Comparison of ENCODE assay signal across 12 cellular contexts in genomic region chr5:151134228-151134627, GRCh38. TPM values are rescaled to one million over a fixed set of nuclear protein-coding genes. Genes with fewer than 3 reads are reported as not detected.
DNase-seq lines count a peak whose midpoint lies in the region; ATAC-seq and FAIRE-seq lines count a peak whose summit lies in the region.
"Had no signal": no experiment of that assay in that cellular context is flagged by ENCODE, and none has a peak within 500 bp of the region (broad histone marks: within the 10 kb centered on the region; RNA-seq: fewer than 3 reads in every experiment).

No MANE protein-coding gene starts in this region.

- DNase-seq in immature natural killer cell (no peak), foreskin melanocyte (no peak), urothelium cell line (ENCODE audit: low spot score) (no peak), left ventricle myocardium superior (no peak)
- DNase-seq: dorsolateral prefrontal cortex, IMR-90, OCI-M1, substantia nigra had no signal

- H3K27me3 Mint-ChIP-seq in immature natural killer cell (ENCODE audit: low read depth in 3 of 3), result peaks cover 0 to 5% (median 2%) of the 10 kb centered on the region in 3 donors

- no peaks in the 10 kb centered on the region for H3K9me3 Mint-ChIP-seq in immature natural killer cell

- H3K4me1 Mint-ChIP-seq in immature natural killer cell, result peaks cover 24 to 36% of the 10 kb centered on the region in 2 donors

- H3K27ac Mint-ChIP-seq in immature natural killer cell, result peak overlapping the region in 5 of 6 donors; percentile 16 to 77 (median 42)

- FAIRE-seq in urothelium cell line (lab: Jason Lieb, UNC), result no peak

- no peak overlapping the region for H3K4me3 Mint-ChIP-seq in immature natural killer cell

- intact Hi-C loops in left ventricle myocardium superior (cut with micrococcal nuclease), result no loop called here

- peaks cover 53 to 89% (median 55%) of the 10 kb centered on the region in 3 donors for H3K36me3 Mint-ChIP-seq in immature natural killer cell

- ATAC-seq in GM18517 (IDR thresholded peaks at IDR 0.05; ENCODE audit: unreplicated experiment) (peak; percentile 66), GM21390 (IDR thresholded peaks at IDR 0.05; ENCODE audit: unreplicated experiment) (peak; percentile 70), HG03457 (IDR thresholded peaks at IDR 0.05; ENCODE audit: unreplicated experiment) (peak; percentile 59), left ventricle myocardium superior (no peak)
- ATAC-seq in activated CD4-positive, CD25-positive, alpha-beta regulatory T cell treated with anti-CD3 and anti-CD28 coated beads, Interleukin-2, amount 50 U/mL, for 24 hours, result no peak

RNA-seq across cellular contexts. Expression of gene ANXA6, which starts 23.4 kb away (rescaled TPM):
- polyA plus RNA-seq in immature natural killer cell, result 100 to 1,000 TPM; 313 to 679 (median 395) TPM
- 214 TPM for total RNA-seq in left ventricle myocardium superior

RNA-seq across cellular contexts. Expression of gene TNIP1, which starts 53.4 kb away (rescaled TPM):
- 10 to 100 TPM; 21.8 to 62.4 (median 40.2) TPM for polyA plus RNA-seq in immature natural killer cell
- total RNA-seq in left ventricle myocardium superior, result 137 TPM

Comparison
In these comparisons a context has a peak if more than half of its experiments do, and no peak if none do; other contexts are left out.
1. ATAC-seq: peak in GM18517 (single experiment), GM21390 (single experiment) and HG03457 (single experiment); none in left ventricle myocardium superior (single experiment) and activated CD4-positive, CD25-positive, alpha-beta regulatory T cell treated with anti-CD3 and anti-CD28 coated beads, Interleukin-2, amount 50 U/mL, for 24 hours (0 of 2).